ENCODE assay signal across 14 cellular contexts in genomic region chr22:48227341-48228018, GRCh38.
DNase-seq lines count a peak whose midpoint lies in the region; ATAC-seq and TF ChIP-seq lines count a peak whose summit lies in the region.
"Had no signal": no experiment of that assay in that cellular context is flagged by ENCODE, and none has a peak within 500 bp of the region (broad histone marks: within the 10 kb centered on the region; RNA-seq: fewer than 3 reads in every experiment).

No MANE protein-coding gene starts in this region.

- no peak overlapping the region for H2BK5ac ChIP-seq in IMR-90 (ENCODE audit: low read depth, low read length, poor library complexity, severe bottlenecking)
- H2BK5ac ChIP-seq in neuronal stem cell (ENCODE audit: low read length), result no peak overlapping the region

- H3K4me3 Mint-ChIP-seq in type B pancreatic cell, result no peak overlapping the region
- H3K4me3 Mint-ChIP-seq: B cell; CD4-positive, alpha-beta T cell had no signal

- H3K9ac ChIP-seq in IMR-90 (ENCODE audit: low read depth, low read length) (no peak overlapping the region), neuronal stem cell (ENCODE audit: low read depth, low read length, poor library complexity) (no peak overlapping the region)
- H3K9ac ChIP-seq: GM23248 had no signal

- H3K4me1 ChIP-seq in IMR-90 (ENCODE audit: control insufficient read depth, insufficient read depth, low read length) (no peaks in the 10 kb centered on the region), esophagus muscularis mucosa (no peaks in the 10 kb centered on the region), neuronal stem cell (ENCODE audit: control insufficient read depth in 2 of 2, insufficient read depth in 1 of 2, low read depth in 1 of 2, low read length in 2 of 2) (no peaks in the 10 kb centered on the region)

- peak overlapping the region; percentile 50 for H2AK9ac ChIP-seq in IMR-90 (replicated peaks; ENCODE audit: low read depth, low read length, poor library complexity)

- H3K14ac ChIP-seq in IMR-90 (replicated peaks; ENCODE audit: low read depth, low read length) (no peak overlapping the region), neuronal stem cell (ENCODE audit: low read length) (no peak overlapping the region)

- H2BK20ac ChIP-seq in IMR-90 (ENCODE audit: low read depth, low read length), result no peak overlapping the region

- peaks cover 12% of the 10 kb centered on the region for H3K27me3 Mint-ChIP-seq in type B pancreatic cell

- H4K91ac ChIP-seq in IMR-90 (ENCODE audit: insufficient read depth, low read depth, low read length), result no peak overlapping the region
- H4K91ac ChIP-seq in neuronal stem cell (ENCODE audit: low read depth, low read length, poor library complexity), result no peak overlapping the region

- H3K4me2 ChIP-seq in IMR-90 (ENCODE audit: low read depth, low read length), result no peak overlapping the region
- H3K4me2 ChIP-seq in neuronal stem cell (ENCODE audit: insufficient read depth, low read length, poor library complexity, severe bottlenecking), result no peak overlapping the region

- H2BK120ac ChIP-seq in IMR-90 (ENCODE audit: low read depth, low read length) (no peak overlapping the region), neuronal stem cell (ENCODE audit: low read depth, low read length) (no peak overlapping the region)

- H3K4ac ChIP-seq in IMR-90 (ENCODE audit: low read depth, low read length) (no peak overlapping the region), neuronal stem cell (ENCODE audit: low read length) (no peak overlapping the region)

- CTCF ChIA-PET in IMR-90 (lab: Yijun Ruan, JAX), result no interaction called here

- H3K79me1 ChIP-seq in IMR-90 (ENCODE audit: low read depth in 1 of 2, low read length in 2 of 2) (no peaks in the 10 kb centered on the region), neuronal stem cell (ENCODE audit: low read depth, low read length) (no peaks in the 10 kb centered on the region)

- H4K20me1 ChIP-seq in IMR-90 (ENCODE audit: insufficient read depth, low read length), result no peaks in the 10 kb centered on the region

- no peak overlapping the region for H4K8ac ChIP-seq in IMR-90 (ENCODE audit: low read depth in 2 of 2, low read length in 2 of 2)
- H4K8ac ChIP-seq in neuronal stem cell (ENCODE audit: low read depth, low read length), result no peak overlapping the region

- in situ Hi-C loops in IMR-90 (cut with MboI; ENCODE audit: low sequenced_read_pairs), result no loop called here

- no peak for TF ChIP-seq EP300 in esophagus muscularis mucosa (IDR thresholded peaks at IDR 0.05)

- H3K9me3 Mint-ChIP-seq in type B pancreatic cell, result peaks cover 6% of the 10 kb centered on the region
- H3K9me3 Mint-ChIP-seq: CD4-positive, alpha-beta T cell had no signal

- dilution Hi-C loops in IMR-90 (cut with HindIII; ENCODE audit: low sequenced_read_pairs, unreplicated experiment), result no loop called here

- H2AFZ ChIP-seq in IMR-90 (replicated peaks; ENCODE audit: low read length, poor library complexity) (no peak overlapping the region), neuronal stem cell (ENCODE audit: low read length) (no peak overlapping the region)
- H2AFZ ChIP-seq: GM23248 had no signal

- no peak overlapping the region for H3K4me3 ChIP-seq in IMR-90 (ENCODE audit: insufficient read depth, low read depth, low read length)
- H3K4me3 ChIP-seq in esophagus muscularis mucosa, result no peak overlapping the region
- no peak overlapping the region for H3K4me3 ChIP-seq in neuronal stem cell (ENCODE audit: low read length in 2 of 2)
- H3K4me3 ChIP-seq: GM12878, GM23248 had no signal

- peaks cover 54% of the 10 kb centered on the region for H3K9me3 ChIP-seq in IMR-90 (ENCODE audit: control insufficient read depth, insufficient read depth, low read length)
- H3K9me3 ChIP-seq in esophagus muscularis mucosa, result peaks cover 0 to 11% (median 7%) of the 10 kb centered on the region in 4 donors
- peaks cover 0 to 2% of the 10 kb centered on the region in 2 donors for H3K9me3 ChIP-seq in neuronal stem cell (replicated peaks in 1 of 2; ENCODE audit: control insufficient read depth in 2 of 2, insufficient read depth in 1 of 2, low read depth in 1 of 2, low read length in 2 of 2)

- H3K27ac Mint-ChIP-seq in type B pancreatic cell, result no peak overlapping the region
- H3K27ac Mint-ChIP-seq: B cell; CD4-positive, alpha-beta T cell had no signal

- ATAC-seq in IMR-90 (ENCODE audit: low read depth), result no peak
- ATAC-seq: GM12878 had no signal

- no peaks in the 10 kb centered on the region for H3K4me1 Mint-ChIP-seq in type B pancreatic cell (ENCODE audit: unreplicated experiment)
- H3K4me1 Mint-ChIP-seq: B cell had no signal

- H3K36me3 ChIP-seq in IMR-90 (ENCODE audit: control insufficient read depth, insufficient read depth, low read length), result no peaks in the 10 kb centered on the region
- no peaks in the 10 kb centered on the region for H3K36me3 ChIP-seq in esophagus muscularis mucosa
- H3K36me3 ChIP-seq in neuronal stem cell (replicated peaks in 1 of 2; ENCODE audit: control insufficient read depth in 2 of 2, insufficient read depth in 2 of 2, low read length in 2 of 2), result no peaks in the 10 kb centered on the region

- TF ChIP-seq CTCF in IMR-90 (conservative IDR thresholded peaks at IDR 0.05; ENCODE audit: low read depth, low read length) (no peak), esophagus muscularis mucosa (IDR thresholded peaks at IDR 0.05) (no peak), type B pancreatic cell (conservative IDR thresholded peaks at IDR 0.05) (no peak)

- BruUV-seq in IMR-90 (replicated peaks; lab: Mats Ljungman, UMichigan), result no TSS peak

- H3K9me1 ChIP-seq in IMR-90 (ENCODE audit: insufficient read depth, low read length), result no peaks in the 10 kb centered on the region

- H4K5ac ChIP-seq in IMR-90 (ENCODE audit: low read depth, low read length), result no peak overlapping the region

- H3K18ac ChIP-seq in IMR-90 (ENCODE audit: low read depth, low read length), result no peak overlapping the region
- peak overlapping the region; percentile 15 for H3K18ac ChIP-seq in neuronal stem cell (ENCODE audit: low read length)

- H2BK12ac ChIP-seq in neuronal stem cell (ENCODE audit: low read length), result no peak overlapping the region

- H3K23ac ChIP-seq in IMR-90 (ENCODE audit: low read depth, low read length), result no peak overlapping the region
- H3K23ac ChIP-seq in neuronal stem cell (ENCODE audit: low read depth, low read length, poor library complexity), result no peak overlapping the region

- no peak overlapping the region for H3K27ac ChIP-seq in IMR-90 (ENCODE audit: insufficient read depth, low read length)
- H3K27ac ChIP-seq in esophagus muscularis mucosa (replicated peaks in 1 of 4), result no peak overlapping the region
- H3K27ac ChIP-seq in neuronal stem cell (replicated peaks; ENCODE audit: low read length), result no peak overlapping the region
- H3K27ac ChIP-seq: GM23248 had no signal

- no peaks in the 10 kb centered on the region for H3K36me3 Mint-ChIP-seq in type B pancreatic cell

- H3K56ac ChIP-seq in IMR-90 (ENCODE audit: extremely low read depth, insufficient read depth, low read length), result no peak overlapping the region

- H2AK5ac ChIP-seq in IMR-90 (ENCODE audit: low read depth, low read length), result no peak overlapping the region
- peak overlapping the region; percentile 27 for H2AK5ac ChIP-seq in neuronal stem cell (ENCODE audit: low read depth, low read length)

- no peak for TF ChIP-seq RAD21 in IMR-90 (IDR thresholded peaks at IDR 0.05; ENCODE audit: low read length)

- intact Hi-C loops in IMR-90 (cut with micrococcal nuclease) (no loop called here), esophagus muscularis mucosa (cut with DNase I) (no loop called here)

- DNase-seq in IMR-90 (no peak), esophagus muscularis mucosa (ENCODE audit: extremely low spot score) (peak; percentile 87), neuronal stem cell (ENCODE audit: low spot score) (no peak), type B pancreatic cell (ENCODE audit: extremely low spot score, unreplicated experiment) (peak; percentile 47), T-helper 1 cell (no peak), NCI-H226 (no peak), iPS-NIHi7 (ENCODE audit: extremely low spot score) (no peak)
- DNase-seq: C1 segment of cervical spinal cord; CD4-positive, alpha-beta T cell; DMS79; GM23248; H7 had no signal

- POLR2A ChIA-PET in IMR-90 (lab: Charles Lee; ENCODE audit: unreplicated experiment), result no interaction called here

- H2BK15ac ChIP-seq in IMR-90 (ENCODE audit: low read depth, low read length) (no peak overlapping the region), neuronal stem cell (ENCODE audit: low read length) (no peak overlapping the region)

- no peak for TF ChIP-seq POLR2A in IMR-90 (IDR thresholded peaks at IDR 0.05; ENCODE audit: low read depth, low read length)
- no peak for TF ChIP-seq POLR2A in esophagus muscularis mucosa (IDR thresholded peaks at IDR 0.05; ENCODE audit: low read depth)

- WGBS in IMR-90 (ENCODE audit: extremely low coverage in 2 of 2, insufficient read length in 1 of 2), 2 experiments, result no CpG with 5 or more reads among the region's 4 CpGs
- 85% methylated on average over 4 of the region's 4 CpGs for WGBS in esophagus muscularis mucosa
- WGBS in neuronal stem cell (ENCODE audit: extremely low coverage in 2 of 2, insufficient read length in 2 of 2, insufficient replicate concordance in 1 of 2), 2 donors, result no CpG with 5 or more reads among the region's 4 CpGs

- H3K27me3 ChIP-seq in IMR-90 (ENCODE audit: control insufficient read depth, insufficient read depth, low read length) (no peaks in the 10 kb centered on the region), esophagus muscularis mucosa (peaks cover 0 to 15% (median 0%) of the 10 kb centered on the region in 4 donors), neuronal stem cell (ENCODE audit: control insufficient read depth in 3 of 3, insufficient read depth in 3 of 3, low read depth in 1 of 3, low read length in 3 of 3) (no peaks in the 10 kb centered on the region)

TF ChIP-seq in IMR-90, 13 proteins besides CTCF, POLR2A, EP300 and RAD21:
- TF ChIP-seq RCOR1 (IDR thresholded peaks at IDR 0.05; ENCODE audit: insufficient replicate concordance, low read length), result no peak
- TF ChIP-seq CHD1 (IDR thresholded peaks at IDR 0.05; ENCODE audit: low read depth, low read length), result no peak
- no peak for TF ChIP-seq ELK1 (IDR thresholded peaks at IDR 0.05; ENCODE audit: borderline replicate concordance, low read depth, low read length)
- no peak for TF ChIP-seq MAZ (IDR thresholded peaks at IDR 0.05; ENCODE audit: borderline replicate concordance, low read depth, low read length)

Comparison
In these comparisons a context has a peak if more than half of its experiments do, and no peak if none do; other contexts are left out.
1. DNase-seq: peak in esophagus muscularis mucosa (single experiment) and type B pancreatic cell (single experiment); none in IMR-90 (single experiment), neuronal stem cell (single experiment), T-helper 1 cell (0 of 5), NCI-H226 (single experiment) and iPS-NIHi7 (single experiment).